Comparison of ENCODE assay signal across 9 cellular contexts in the genomic region with DNA sequence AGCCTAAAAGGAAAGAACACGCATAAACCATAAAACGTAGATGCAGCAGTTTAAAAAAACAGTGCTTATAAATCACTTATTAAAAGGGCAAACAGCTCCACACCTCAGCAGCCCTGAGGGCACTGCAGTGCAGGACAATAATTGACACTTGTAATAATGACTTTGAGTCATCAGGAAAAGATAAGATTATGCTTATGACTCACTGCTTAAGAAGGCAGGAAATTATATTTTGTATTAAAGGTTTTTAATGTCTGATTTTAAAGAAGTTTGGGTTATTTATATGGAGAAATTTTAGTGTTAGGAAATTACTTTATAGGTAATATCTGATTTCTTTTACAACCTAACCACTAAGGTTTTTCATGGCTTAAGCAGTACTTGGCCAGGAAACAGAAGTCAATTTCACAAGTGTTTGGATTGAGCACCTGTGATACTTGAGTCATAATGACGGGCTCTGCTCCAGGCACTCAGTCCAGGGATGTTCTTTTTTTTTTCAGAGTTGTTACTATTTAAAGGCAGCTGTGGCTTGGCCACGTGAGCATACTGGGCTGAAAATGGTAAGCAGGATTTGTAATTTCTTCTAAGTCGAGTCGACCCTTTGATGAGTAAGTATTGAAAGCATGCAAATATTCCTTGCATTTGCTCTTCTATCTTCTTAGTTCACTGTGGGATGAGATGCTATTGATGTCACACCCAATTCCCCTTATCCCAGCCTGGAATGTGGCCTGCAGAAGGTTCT. TPM values are rescaled to one million over a fixed set of nuclear protein-coding genes. Genes with fewer than 3 reads are reported as not detected.
DNase-seq lines count a peak whose midpoint lies in the region; ATAC-seq and TF ChIP-seq lines count a peak whose summit lies in the region.
"Had no signal": no experiment of that assay in that cellular context is flagged by ENCODE, and none has a peak within 500 bp of the region (broad histone marks: within the 10 kb centered on the region; RNA-seq: fewer than 3 reads in every experiment).

No MANE protein-coding gene starts in this region.

- H3K27me3 ChIP-seq in Caco-2 (replicated peaks; ENCODE audit: control insufficient read depth, insufficient read depth, low read length) (no peaks in the 10 kb centered on the region), brain microvascular endothelial cell (replicated peaks) (no peaks in the 10 kb centered on the region)

- peaks cover 9% of the 10 kb centered on the region; the same call in 1 of the 2 replicates for H3K9me3 ChIP-seq in Caco-2

- no peak overlapping the region for H3K4me3 ChIP-seq in Caco-2 (ENCODE audit: low read depth, low read length)
- H3K4me3 ChIP-seq in brain microvascular endothelial cell (ENCODE audit: low read depth, low read length) = no peak overlapping the region

- no peaks in the 10 kb centered on the region for H3K36me3 Mint-ChIP-seq in Caco-2 (ENCODE audit: insufficient read depth, unreplicated experiment)

- H3K4me3 Mint-ChIP-seq in Caco-2 (ENCODE audit: unreplicated experiment) = no peak overlapping the region

- intact Hi-C loops in Caco-2 (cut with micrococcal nuclease; ENCODE audit: unreplicated experiment) = no loop called here

- BruUV-seq in Caco-2 (replicated peaks; lab: Mats Ljungman, UMichigan) = no TSS peak

- no peaks in the 10 kb centered on the region for H3K9me3 Mint-ChIP-seq in Caco-2 (ENCODE audit: unreplicated experiment)

- TF ChIP-seq CTCF in Caco-2 (IDR thresholded peaks at IDR 0.05; ENCODE audit: insufficient read depth in 1 of 2, low read depth in 1 of 2, low read length in 1 of 2, severe bottlenecking in 1 of 2, unreplicated experiment in 1 of 2) (no peak), brain microvascular endothelial cell (IDR thresholded peaks at IDR 0.05; ENCODE audit: low read depth, low read length, missing control alignments) (no peak), GM10248 (IDR thresholded peaks at IDR 0.05; ENCODE audit: control extremely low read depth, extremely low read depth, low read depth, missing control alignments) (no peak)

- POLR2A ChIA-PET in Caco-2 (lab: Charles Lee) (no interaction called here), GM10248 (lab: Yijun Ruan, JAX) (no interaction called here)

- no peak for ATAC-seq in HG02588 (IDR thresholded peaks at IDR 0.05; ENCODE audit: unreplicated experiment)

- DNase-seq in Caco-2 = peak; percentile 35 to 76
- peak; percentile 87 for DNase-seq in NCI-H1105 treated with DMSO at 0.1 percent for 48 hours (lab: John Stamatoyannopoulos, UW)
- peak; percentile 86 for DNase-seq in brain microvascular endothelial cell
- peak; percentile 92 for DNase-seq in myocyte (ENCODE audit: low read depth)
- DNase-seq in NOMO-1 (lab: John Stamatoyannopoulos, UW; ENCODE audit: unreplicated experiment in 2 of 2) = no peak
- no peak for DNase-seq in GM10248 (ENCODE audit: extremely low spot score)
- DNase-seq in activated CD4-positive, CD25-positive, alpha-beta regulatory T cell treated with anti-CD3 and anti-CD28 coated beads, Interleukin-2, amount 50 U/mL, for 72 hours = no peak

- H3K4me1 ChIP-seq in Caco-2 = peaks cover 26% of the 10 kb centered on the region

- in situ Hi-C loops in brain microvascular endothelial cell (cut with HindIII; ENCODE audit: low pct_ligation_motif_present, low sequenced_read_pairs) = no loop called here

- H3K36me3 ChIP-seq in Caco-2 (ENCODE audit: control insufficient read depth, insufficient read depth, low read length) = no peaks in the 10 kb centered on the region
- no peaks in the 10 kb centered on the region for H3K36me3 ChIP-seq in brain microvascular endothelial cell (replicated peaks)

- CTCF ChIA-PET in Caco-2 (lab: Charles Lee) = no interaction called here
- CTCF ChIA-PET in GM10248 (lab: Yijun Ruan, JAX) = interaction anchor here (0.8 to 1.3 kb wide), 7 partner anchors 8 to 158 kb away, joined by 3 to 4 read pairs (median 3); no protein-coding TSS in a partner anchor

- H3K27ac ChIP-seq in brain microvascular endothelial cell = peak overlapping the region; percentile 20

- no peaks in the 10 kb centered on the region for H3K27me3 Mint-ChIP-seq in Caco-2 (ENCODE audit: insufficient read depth, unreplicated experiment)

- peak overlapping the region; percentile 77 for H3K27ac Mint-ChIP-seq in Caco-2 (ENCODE audit: unreplicated experiment)

- peaks cover 9% of the 10 kb centered on the region for H3K4me1 Mint-ChIP-seq in Caco-2 (ENCODE audit: low read depth, unreplicated experiment)

RNA-seq across cellular contexts. Expression of gene SLC6A20, which starts 21.6 kb away (rescaled TPM):
- total RNA-seq in Caco-2 (2022) (0.39 and 1.4 TPM in 2 replicates), myocyte (not detected in 2 replicates)
- 0.01 TPM for polyA plus RNA-seq in myocyte (2012)
- total RNA-seq: lung microvascular endothelial cell had no signal

RNA-seq across cellular contexts. Expression of gene LZTFL1, which starts 24.0 kb away (rescaled TPM):
- total RNA-seq in Caco-2 (2022) (8.0 and 9.1 TPM in 2 replicates), myocyte (13.6 and 15.8 TPM in 2 replicates)
- polyA plus RNA-seq in myocyte (2012) = 9.7 TPM

Comparison
In these comparisons a context has a peak if more than half of its experiments do, and no peak if none do; other contexts are left out.
1. DNase-seq: peak in Caco-2 (2 of 2), NCI-H1105 treated with DMSO at 0.1 percent for 48 hours (single experiment), brain microvascular endothelial cell (single experiment) and myocyte (single experiment); none in NOMO-1 (0 of 2), GM10248 (single experiment) and activated CD4-positive, CD25-positive, alpha-beta regulatory T cell treated with anti-CD3 and anti-CD28 coated beads, Interleukin-2, amount 50 U/mL, for 72 hours (single experiment).